In the genomic region with DNA sequence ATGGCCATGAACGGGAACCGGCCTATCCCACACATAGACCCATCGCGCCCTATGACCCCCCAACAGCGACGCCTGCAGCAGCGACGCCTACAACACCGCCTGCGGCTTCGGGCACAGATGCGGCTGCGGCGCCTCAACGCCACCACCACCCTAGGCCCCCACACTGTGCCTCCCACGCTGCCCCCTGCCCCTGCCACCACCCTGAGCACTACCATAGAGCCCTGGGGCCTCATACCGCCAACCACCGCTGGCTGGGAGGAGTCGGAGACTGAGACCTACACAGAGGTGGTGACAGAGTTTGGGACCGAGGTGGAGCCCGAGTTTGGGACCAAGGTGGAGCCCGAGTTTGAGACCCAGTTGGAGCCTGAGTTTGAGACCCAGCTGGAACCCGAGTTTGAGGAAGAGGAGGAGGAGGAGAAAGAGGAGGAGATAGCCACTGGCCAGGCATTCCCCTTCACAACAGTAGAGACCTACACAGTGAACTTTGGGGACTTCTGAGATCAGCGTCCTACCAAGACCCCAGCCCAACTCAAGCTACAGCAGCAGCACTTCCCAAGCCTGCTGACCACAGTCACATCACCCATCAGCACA, we compare ENCODE assay signal across 12 cellular contexts. TPM values are rescaled to one million over a fixed set of nuclear protein-coding genes. Genes with fewer than 3 reads are reported as not detected.
A peak's percentile ranks its signal among the peaks of the same experiment; 100 is the strongest.
DNase-seq lines count a peak whose midpoint lies in the region; ATAC-seq and TF ChIP-seq lines count a peak whose summit lies in the region.
"Had no signal": no experiment of that assay in that cellular context is flagged by ENCODE, and none has a peak within 500 bp of the region (broad histone marks: within the 10 kb centered on the region; RNA-seq: fewer than 3 reads in every experiment).

No MANE protein-coding gene starts in this region.

- H3K4me3 ChIP-seq in NB4 (ENCODE audit: low read depth, low read length) = no peak overlapping the region
- no peak overlapping the region for H3K4me3 ChIP-seq in left ventricle myocardium inferior

- H3K27me3 ChIP-seq in left ventricle myocardium inferior (ENCODE audit: low read depth) = no peaks in the 10 kb centered on the region
- H3K27me3 ChIP-seq: BE2C had no signal

- no peaks in the 10 kb centered on the region for H3K9me3 ChIP-seq in left ventricle myocardium inferior (replicated peaks)
- H3K9me3 ChIP-seq: BE2C had no signal

- intact Hi-C loops in left ventricle myocardium inferior (cut with micrococcal nuclease) = no loop called here

- TF ChIP-seq POLR2A in NB4 (IDR thresholded peaks at IDR 0.05; ENCODE audit: extremely low read depth, insufficient read length) = peak; percentile 12

- peak overlapping the region; percentile 72 for H3K27ac ChIP-seq in left ventricle myocardium inferior (replicated peaks)

- no peak for TF ChIP-seq CTCF in NB4 (IDR thresholded peaks at IDR 0.05; ENCODE audit: low read depth, low read length)
- TF ChIP-seq CTCF in left ventricle myocardium inferior (IDR thresholded peaks at IDR 0.05; ENCODE audit: borderline replicate concordance) = no peak

- H3K36me3 ChIP-seq in left ventricle myocardium inferior = peaks cover 31% of the 10 kb centered on the region

- ATAC-seq in HG02840 (IDR thresholded peaks at IDR 0.05; ENCODE audit: low FRiP score, unreplicated experiment) = no peak

- peaks cover 19% of the 10 kb centered on the region for H3K4me1 ChIP-seq in left ventricle myocardium inferior
- H3K4me1 ChIP-seq: BE2C had no signal

- no peak for DNase-seq in NB4 (ENCODE audit: low read depth)
- DNase-seq in left ventricle myocardium inferior = no peak
- DNase-seq in NCI-H82 treated with DMSO at 0.1 percent for 48 hours (lab: John Stamatoyannopoulos, UW; ENCODE audit: unreplicated experiment) = no peak
- DNase-seq: BE2C; central memory CD4-positive, alpha-beta T cell; endodermal cell; NCI-H2107; stimulated activated CD4-positive, alpha-beta T cell treated with anti-CD3 and anti-CD28 coated beads, Interleukin-4, amount 100 ng/mL, for 24 hours; T-helper 1 cell had no signal

RNA-seq across cellular contexts. Expression of gene POLD2, which starts 9.5 kb away (rescaled TPM):
- 78.0 TPM for total RNA-seq in left ventricle myocardium inferior

RNA-seq across cellular contexts. Expression of gene AEBP1, which starts 9.7 kb away (rescaled TPM):
- total RNA-seq in left ventricle myocardium inferior = 20.5 TPM

RNA-seq across cellular contexts. Expression of gene MYL7, which starts 27.3 kb away (rescaled TPM):
- total RNA-seq in left ventricle myocardium inferior = 518 TPM
- total RNA-seq: sciatic nerve, ureter had no signal

RNA-seq across cellular contexts. Expression of gene POLM, which starts 31.5 kb away (rescaled TPM):
- 12.4 TPM for total RNA-seq in left ventricle myocardium inferior

RNA-seq across cellular contexts. Expression of gene PGAM2, which starts 48.5 kb away (rescaled TPM):
- 671 TPM for total RNA-seq in left ventricle myocardium inferior
